In genomic region chr4:121233982-121234381, GRCh38 we compare ENCODE assay signal across 25 cellular contexts.
"Had no signal": no experiment of that assay in that cellular context is flagged by ENCODE, and none has a peak within 500 bp of the region (broad histone marks: within the 10 kb centered on the region; RNA-seq: fewer than 3 reads in every experiment).

No MANE protein-coding gene starts in this region.

- H3K4me3 ChIP-seq: breast epithelium, esophagus squamous epithelium, left lung, lower lobe of right lung, spleen, suprapubic skin, tibial artery, upper lobe of right lung had no signal

- H3K4me1 Mint-ChIP-seq: natural killer cell had no signal

- H3K36me3 ChIP-seq: breast epithelium, esophagus squamous epithelium, left lung, lower lobe of right lung, spleen, suprapubic skin, tibial artery, upper lobe of right lung had no signal

- H3K9me3 Mint-ChIP-seq: activated T-cell treated with anti-CD3 and anti-CD28 coated beads, Interleukin-2, amount 50 U/mL, for 72 hours; natural killer cell had no signal

- H3K9me3 ChIP-seq: breast epithelium, esophagus squamous epithelium, left lung, lower lobe of right lung, spleen, suprapubic skin, tibial artery, upper lobe of right lung had no signal

- DNase-seq: activated CD4-positive, alpha-beta T cell treated with anti-CD3 and anti-CD28 coated beads for 4 hours; activated CD4-positive, alpha-beta T cell treated with anti-CD3 and anti-CD28 coated beads, Interleukin-2, amount 50 U/mL, for 4 hours; activated naive CD4-positive, alpha-beta T cell; activated T-cell treated with anti-CD3 and anti-CD28 coated beads for 4 hours; activated T-cell treated with anti-CD3 and anti-CD28 coated beads, Interleukin-2, amount 50 U/mL, for 72 hours; central memory CD4-positive, alpha-beta T cell; dermis blood vessel endothelial cell; effector CD4-positive, alpha-beta T cell; esophagus squamous epithelium; kidney glomerular epithelial cell; left lung; lower lobe of right lung; mesenchymal stem cell; natural killer cell; posterior cingulate gyrus; right cardiac atrium; spleen; stimulated activated naive CD4-positive, alpha-beta T cell; tibial artery; upper lobe of right lung had no signal

- ATAC-seq: activated naive CD4-positive, alpha-beta T cell treated with anti-CD3 and anti-CD28 coated beads, Interleukin-2, amount 50 U/mL, for 72 hours; activated T-cell treated with anti-CD3 and anti-CD28 coated beads, Interleukin-2, amount 50 U/mL, for 72 hours; left lung; lower lobe of right lung; natural killer cell; right cardiac atrium; upper lobe of right lung had no signal

- H3K27ac Mint-ChIP-seq: activated naive CD4-positive, alpha-beta T cell treated with anti-CD3 and anti-CD28 coated beads, Interleukin-2, amount 50 U/mL, for 72 hours; activated T-cell treated with anti-CD3 and anti-CD28 coated beads, Interleukin-2, amount 50 U/mL, for 72 hours; natural killer cell; T-helper 2 cell treated with Interferon-gamma antibody and Interleukin-4, amounts not matched to agents 5 μg/mL and 100 μg/mL, for 36 hours had no signal

- H3K4me1 ChIP-seq: breast epithelium, esophagus squamous epithelium, left lung, lower lobe of right lung, spleen, suprapubic skin, tibial artery, upper lobe of right lung had no signal

- H3K27ac ChIP-seq: breast epithelium, epithelial cell of prostate, esophagus squamous epithelium, left lung, lower lobe of right lung, spleen, suprapubic skin, tibial artery, upper lobe of right lung had no signal

- H3K36me3 Mint-ChIP-seq: natural killer cell had no signal

- H3K4me3 Mint-ChIP-seq: activated T-cell treated with anti-CD3 and anti-CD28 coated beads, Interleukin-2, amount 50 U/mL, for 72 hours; natural killer cell; T-helper 2 cell treated with Interferon-gamma antibody and Interleukin-4, amounts not matched to agents 5 μg/mL and 100 μg/mL, for 36 hours had no signal

- H3K27me3 ChIP-seq: breast epithelium, esophagus squamous epithelium, left lung, spleen, suprapubic skin, tibial artery, upper lobe of right lung had no signal
